23 cellular contexts compared by ENCODE assay signal in genomic region chr2:163591461-163591860, GRCh38.
"Had no signal": no experiment of that assay in that cellular context is flagged by ENCODE, and none has a peak within 500 bp of the region (broad histone marks: within the 10 kb centered on the region; RNA-seq: fewer than 3 reads in every experiment).

No MANE protein-coding gene starts in this region.

- ATAC-seq: effector memory CD8-positive, alpha-beta T cell; gastroesophageal sphincter; heart left ventricle; left cardiac atrium; left lung; left ventricle myocardium superior; lower lobe of right lung; mucosa of descending colon; naive thymus-derived CD8-positive, alpha-beta T cell had no signal

- H3K4me1 ChIP-seq: colonic mucosa, heart left ventricle, left lung, lower lobe of right lung had no signal

- H2AFZ ChIP-seq: hepatocyte had no signal

- H3K27me3 ChIP-seq: colonic mucosa, esophagus muscularis mucosa, gastroesophageal sphincter, heart left ventricle, hepatocyte, left lung had no signal

- H3K9me3 ChIP-seq: colonic mucosa, esophagus muscularis mucosa, gastroesophageal sphincter, heart left ventricle, left lung, lower lobe of right lung, mucosa of descending colon had no signal

- H3K27ac ChIP-seq: colonic mucosa, esophagus muscularis mucosa, gastroesophageal sphincter, heart left ventricle, hepatocyte, left lung, lower lobe of right lung had no signal

- H3K4me3 ChIP-seq: colonic mucosa, esophagus muscularis mucosa, gastroesophageal sphincter, heart left ventricle, hepatocyte, left lung, lower lobe of right lung, mucosa of descending colon had no signal

- DNase-seq: colonic mucosa; cortex of kidney; effector CD8-positive, alpha-beta T cell; effector memory CD8-positive, alpha-beta T cell; endodermal cell; foreskin fibroblast; heart left ventricle; hypothalamus; immature natural killer cell; islet precursor cell; left cardiac atrium; left lung; left ventricle myocardium superior; lower lobe of right lung; mesenchymal stem cell; mucosa of descending colon; naive B cell; naive thymus-derived CD8-positive, alpha-beta T cell had no signal

- H3K4me2 ChIP-seq: hepatocyte had no signal

- H3K36me3 ChIP-seq: colonic mucosa, esophagus muscularis mucosa, gastroesophageal sphincter, heart left ventricle, left lung, lower lobe of right lung had no signal

- H3K79me2 ChIP-seq: hepatocyte had no signal

- FAIRE-seq: endometrium, frontal cortex had no signal
